Comparison of ENCODE assay signal across 1 cellular context in the genomic region with DNA sequence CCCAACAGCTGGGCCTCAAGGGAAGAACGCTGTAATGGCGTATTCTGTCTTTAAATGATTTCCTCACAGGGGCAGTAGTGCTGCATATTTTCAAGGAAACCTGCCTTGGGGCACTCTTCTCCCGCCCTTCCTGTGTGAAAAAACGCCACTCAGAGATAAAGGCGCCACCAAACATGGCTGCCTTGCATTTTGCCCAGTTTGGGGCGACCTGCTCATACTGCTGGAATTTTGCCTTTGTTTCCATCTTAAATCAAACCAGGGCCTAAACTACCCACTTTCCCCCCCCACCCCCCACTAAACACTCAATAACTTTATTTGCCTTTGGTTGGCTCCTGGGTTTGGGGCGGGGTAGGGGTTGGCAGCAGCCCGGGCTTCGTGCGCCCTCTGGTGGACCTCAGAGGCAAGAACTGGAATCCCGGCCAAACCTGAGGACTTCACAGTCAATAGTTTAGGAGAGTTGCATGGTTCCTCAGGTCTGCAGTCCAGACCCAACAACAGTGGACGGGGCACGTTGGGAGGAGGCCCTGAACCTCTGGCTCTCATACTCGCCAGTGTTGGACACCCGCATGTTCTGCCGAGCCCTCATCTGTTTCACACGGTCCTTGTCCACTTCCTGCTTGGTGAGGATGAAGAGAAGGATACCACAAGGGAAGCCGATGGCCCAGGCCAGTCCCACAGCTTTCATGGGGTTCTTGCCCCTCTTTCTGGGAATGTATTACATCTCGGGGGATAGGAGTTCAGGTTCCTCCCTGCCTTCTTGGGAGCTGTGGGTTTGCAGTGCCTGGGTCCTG.
TF ChIP-seq lines count a peak whose summit lies in the region.

No MANE protein-coding gene starts in this region.

TF ChIP-seq in H1, 55 proteins besides CTCF, POLR2A, EP300 and RAD21 (continued from another document):
- TF ChIP-seq, protein P1, sequence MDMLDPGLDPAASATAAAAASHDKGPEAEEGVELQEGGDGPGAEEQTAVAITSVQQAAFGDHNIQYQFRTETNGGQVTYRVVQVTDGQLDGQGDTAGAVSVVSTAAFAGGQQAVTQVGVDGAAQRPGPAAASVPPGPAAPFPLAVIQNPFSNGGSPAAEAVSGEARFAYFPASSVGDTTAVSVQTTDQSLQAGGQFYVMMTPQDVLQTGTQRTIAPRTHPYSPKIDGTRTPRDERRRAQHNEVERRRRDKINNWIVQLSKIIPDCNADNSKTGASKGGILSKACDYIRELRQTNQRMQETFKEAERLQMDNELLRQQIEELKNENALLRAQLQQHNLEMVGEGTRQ (IDR thresholded peaks at IDR 0.05; ENCODE audit: low read length) = no peak
- TF ChIP-seq CEBPB (IDR thresholded peaks at IDR 0.05; ENCODE audit: low read depth, low read length) (no peak), RXRA (IDR thresholded peaks at IDR 0.05; ENCODE audit: insufficient read depth, low read depth, low read length) (no peak), RNF2 (IDR thresholded peaks at IDR 0.05; ENCODE audit: borderline replicate concordance, low read depth, low read length, missing control alignments, poor library complexity, severe bottlenecking) (no peak), SUZ12 (IDR thresholded peaks at IDR 0.05; ENCODE audit: low read length) (no peak), SIX5 (IDR thresholded peaks at IDR 0.05; ENCODE audit: low read depth, low read length) (no peak)
- TF ChIP-seq, protein P2, sequence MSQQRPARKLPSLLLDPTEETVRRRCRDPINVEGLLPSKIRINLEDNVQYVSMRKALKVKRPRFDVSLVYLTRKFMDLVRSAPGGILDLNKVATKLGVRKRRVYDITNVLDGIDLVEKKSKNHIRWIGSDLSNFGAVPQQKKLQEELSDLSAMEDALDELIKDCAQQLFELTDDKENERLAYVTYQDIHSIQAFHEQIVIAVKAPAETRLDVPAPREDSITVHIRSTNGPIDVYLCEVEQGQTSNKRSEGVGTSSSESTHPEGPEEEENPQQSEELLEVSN (IDR thresholded peaks at IDR 0.05) = no peak
